ENCODE assay signal across 1 cellular context in genomic region chr1:45615885-45616284, GRCh38.
TF ChIP-seq lines count a peak whose summit lies in the region.

No MANE protein-coding gene starts in this region.

TF ChIP-seq in GM12878, 131 proteins besides CTCF, POLR2A, EP300 and RAD21:
- TF ChIP-seq ZNF384 (IDR thresholded peaks at IDR 0.05; ENCODE audit: borderline replicate concordance, low read depth, low read length) = no peak
- TF ChIP-seq RFX5 (IDR thresholded peaks at IDR 0.05; ENCODE audit: low read depth, low read length) = no peak
- no peak for TF ChIP-seq IRF4 (IDR thresholded peaks at IDR 0.05; ENCODE audit: low read depth, low read length)
- peak; percentile 48; the same call in 1 of the 2 replicates for TF ChIP-seq RUNX3 (IDR thresholded peaks at IDR 0.05; ENCODE audit: low read length)
- TF ChIP-seq ZNF592 (IDR thresholded peaks at IDR 0.05) = no peak
- no peak for TF ChIP-seq SIX5 (IDR thresholded peaks at IDR 0.05; ENCODE audit: low read depth, low read length, severe bottlenecking)
- no peak for TF ChIP-seq ZBED1 (IDR thresholded peaks at IDR 0.05; ENCODE audit: borderline replicate concordance)
- no peak for TF ChIP-seq ZBTB11 (CRISPR knock-in tag; IDR thresholded peaks at IDR 0.05)
- no peak for TF ChIP-seq IRF5 (IDR thresholded peaks at IDR 0.05; ENCODE audit: borderline replicate concordance)
- no peak for TF ChIP-seq PBX3 (IDR thresholded peaks at IDR 0.05; ENCODE audit: insufficient replicate concordance, low read depth, low read length)
- no peak for TF ChIP-seq TCF7 (IDR thresholded peaks at IDR 0.05; ENCODE audit: borderline replicate concordance)
- no peak for TF ChIP-seq BACH1 (IDR thresholded peaks at IDR 0.05; ENCODE audit: borderline replicate concordance)
- no peak for TF ChIP-seq BRCA1 (IDR thresholded peaks at IDR 0.05; ENCODE audit: low read depth, low read length)
- TF ChIP-seq STAT3 (IDR thresholded peaks at IDR 0.05; ENCODE audit: low read depth, low read length) = no peak
- TF ChIP-seq SMAD1 (IDR thresholded peaks at IDR 0.05; ENCODE audit: low read depth, partially characterized antibody) = no peak
- TF ChIP-seq PKNOX1 (IDR thresholded peaks at IDR 0.05) = no peak
- no peak for TF ChIP-seq PAX5 (IDR thresholded peaks at IDR 0.05; ENCODE audit: borderline replicate concordance, low read depth, low read length)
- no peak for TF ChIP-seq DPF2 (IDR thresholded peaks at IDR 0.05)
- no peak for TF ChIP-seq NR2C2 (IDR thresholded peaks at IDR 0.05; ENCODE audit: borderline replicate concordance, control insufficient read depth, insufficient read length, low read depth)
- no peak for TF ChIP-seq NFYA (IDR thresholded peaks at IDR 0.05; ENCODE audit: borderline replicate concordance, low read depth, low read length)
- TF ChIP-seq MEF2A (IDR thresholded peaks at IDR 0.05; ENCODE audit: insufficient read depth, low read depth, low read length) = 0 out of 2 replicates have a peak, but pooled peaks have one; percentile 30
- TF ChIP-seq SREBF1 (IDR thresholded peaks at IDR 0.05; ENCODE audit: low read length) = no peak
- no peak for TF ChIP-seq KLF5 (IDR thresholded peaks at IDR 0.05; ENCODE audit: partially characterized antibody)
- peak; percentile 39 for TF ChIP-seq MEF2B (IDR thresholded peaks at IDR 0.05; ENCODE audit: partially characterized antibody, poor library complexity, severe bottlenecking)
- TF ChIP-seq PML (IDR thresholded peaks at IDR 0.05; ENCODE audit: low read length) = no peak
- no peak for TF ChIP-seq IKZF2 (IDR thresholded peaks at IDR 0.05)
- no peak for TF ChIP-seq YBX1 (IDR thresholded peaks at IDR 0.05)
- TF ChIP-seq ZNF217 (IDR thresholded peaks at IDR 0.05) = no peak
- TF ChIP-seq NR2C1 (IDR thresholded peaks at IDR 0.05) = no peak
- TF ChIP-seq RBBP5 (conservative IDR thresholded peaks at IDR 0.05) = no peak
- no peak for TF ChIP-seq POLR2AphosphoS2 (IDR thresholded peaks at IDR 0.05; ENCODE audit: low read depth, low read length)
- 0 out of 3 replicates have a peak, but pooled peaks have one; percentile 15 for TF ChIP-seq POU2F2 (IDR thresholded peaks at IDR 0.05; ENCODE audit: borderline replicate concordance, low read depth, low read length)
- no peak for TF ChIP-seq CEBPZ (IDR thresholded peaks at IDR 0.05; ENCODE audit: low read depth, low read length)
